ENCODE assay signal across 1 cellular context in genomic region chr4:109973529-109973905, GRCh38.
TF ChIP-seq lines count a peak whose summit lies in the region.

No MANE protein-coding gene starts in this region.

TF ChIP-seq in GM23338, 12 proteins besides CTCF, POLR2A, EP300 and RAD21:
- TF ChIP-seq, protein P1, sequence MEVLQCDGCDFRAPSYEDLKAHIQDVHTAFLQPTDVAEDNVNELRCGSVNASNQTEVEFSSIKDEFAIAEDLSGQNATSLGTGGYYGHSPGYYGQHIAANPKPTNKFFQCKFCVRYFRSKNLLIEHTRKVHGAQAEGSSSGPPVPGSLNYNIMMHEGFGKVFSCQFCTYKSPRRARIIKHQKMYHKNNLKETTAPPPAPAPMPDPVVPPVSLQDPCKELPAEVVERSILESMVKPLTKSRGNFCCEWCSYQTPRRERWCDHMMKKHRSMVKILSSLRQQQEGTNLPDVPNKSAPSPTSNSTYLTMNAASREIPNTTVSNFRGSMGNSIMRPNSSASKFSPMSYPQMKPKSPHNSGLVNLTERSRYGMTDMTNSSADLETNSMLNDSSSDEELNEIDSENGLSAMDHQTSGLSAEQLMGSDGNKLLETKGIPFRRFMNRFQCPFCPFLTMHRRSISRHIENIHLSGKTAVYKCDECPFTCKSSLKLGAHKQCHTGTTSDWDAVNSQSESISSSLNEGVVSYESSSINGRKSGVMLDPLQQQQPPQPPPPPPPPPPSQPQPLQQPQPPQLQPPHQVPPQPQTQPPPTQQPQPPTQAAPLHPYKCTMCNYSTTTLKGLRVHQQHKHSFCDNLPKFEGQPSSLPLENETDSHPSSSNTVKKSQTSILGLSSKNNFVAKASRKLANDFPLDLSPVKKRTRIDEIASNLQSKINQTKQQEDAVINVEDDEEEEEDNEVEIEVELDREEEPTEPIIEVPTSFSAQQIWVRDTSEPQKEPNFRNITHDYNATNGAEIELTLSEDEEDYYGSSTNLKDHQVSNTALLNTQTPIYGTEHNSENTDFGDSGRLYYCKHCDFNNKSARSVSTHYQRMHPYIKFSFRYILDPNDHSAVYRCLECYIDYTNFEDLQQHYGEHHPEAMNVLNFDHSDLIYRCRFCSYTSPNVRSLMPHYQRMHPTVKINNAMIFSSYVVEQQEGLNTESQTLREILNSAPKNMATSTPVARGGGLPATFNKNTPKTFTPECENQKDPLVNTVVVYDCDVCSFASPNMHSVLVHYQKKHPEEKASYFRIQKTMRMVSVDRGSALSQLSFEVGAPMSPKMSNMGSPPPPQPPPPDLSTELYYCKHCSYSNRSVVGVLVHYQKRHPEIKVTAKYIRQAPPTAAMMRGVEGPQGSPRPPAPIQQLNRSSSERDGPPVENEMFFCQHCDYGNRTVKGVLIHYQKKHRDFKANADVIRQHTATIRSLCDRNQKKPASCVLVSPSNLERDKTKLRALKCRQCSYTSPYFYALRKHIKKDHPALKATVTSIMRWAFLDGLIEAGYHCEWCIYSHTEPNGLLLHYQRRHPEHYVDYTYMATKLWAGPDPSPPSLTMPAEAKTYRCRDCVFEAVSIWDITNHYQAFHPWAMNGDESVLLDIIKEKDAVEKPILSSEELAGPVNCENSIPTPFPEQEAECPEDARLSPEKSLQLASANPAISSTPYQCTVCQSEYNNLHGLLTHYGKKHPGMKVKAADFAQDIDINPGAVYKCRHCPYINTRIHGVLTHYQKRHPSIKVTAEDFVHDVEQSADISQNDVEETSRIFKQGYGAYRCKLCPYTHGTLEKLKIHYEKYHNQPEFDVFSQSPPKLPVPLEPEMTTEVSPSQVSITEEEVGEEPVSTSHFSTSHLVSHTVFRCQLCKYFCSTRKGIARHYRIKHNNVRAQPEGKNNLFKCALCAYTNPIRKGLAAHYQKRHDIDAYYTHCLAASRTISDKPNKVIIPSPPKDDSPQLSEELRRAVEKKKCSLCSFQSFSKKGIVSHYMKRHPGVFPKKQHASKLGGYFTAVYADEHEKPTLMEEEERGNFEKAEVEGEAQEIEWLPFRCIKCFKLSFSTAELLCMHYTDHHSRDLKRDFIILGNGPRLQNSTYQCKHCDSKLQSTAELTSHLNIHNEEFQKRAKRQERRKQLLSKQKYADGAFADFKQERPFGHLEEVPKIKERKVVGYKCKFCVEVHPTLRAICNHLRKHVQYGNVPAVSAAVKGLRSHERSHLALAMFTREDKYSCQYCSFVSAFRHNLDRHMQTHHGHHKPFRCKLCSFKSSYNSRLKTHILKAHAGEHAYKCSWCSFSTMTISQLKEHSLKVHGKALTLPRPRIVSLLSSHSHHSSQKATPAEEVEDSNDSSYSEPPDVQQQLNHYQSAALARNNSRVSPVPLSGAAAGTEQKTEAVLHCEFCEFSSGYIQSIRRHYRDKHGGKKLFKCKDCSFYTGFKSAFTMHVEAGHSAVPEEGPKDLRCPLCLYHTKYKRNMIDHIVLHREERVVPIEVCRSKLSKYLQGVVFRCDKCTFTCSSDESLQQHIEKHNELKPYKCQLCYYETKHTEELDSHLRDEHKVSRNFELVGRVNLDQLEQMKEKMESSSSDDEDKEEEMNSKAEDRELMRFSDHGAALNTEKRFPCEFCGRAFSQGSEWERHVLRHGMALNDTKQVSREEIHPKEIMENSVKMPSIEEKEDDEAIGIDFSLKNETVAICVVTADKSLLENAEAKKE (CRISPR knock-in tag; IDR thresholded peaks at IDR 0.05) = no peak
- no peak for TF ChIP-seq EZH2phosphoT487 (IDR thresholded peaks at IDR 0.05; ENCODE audit: unreplicated experiment)
- TF ChIP-seq, protein P2, sequence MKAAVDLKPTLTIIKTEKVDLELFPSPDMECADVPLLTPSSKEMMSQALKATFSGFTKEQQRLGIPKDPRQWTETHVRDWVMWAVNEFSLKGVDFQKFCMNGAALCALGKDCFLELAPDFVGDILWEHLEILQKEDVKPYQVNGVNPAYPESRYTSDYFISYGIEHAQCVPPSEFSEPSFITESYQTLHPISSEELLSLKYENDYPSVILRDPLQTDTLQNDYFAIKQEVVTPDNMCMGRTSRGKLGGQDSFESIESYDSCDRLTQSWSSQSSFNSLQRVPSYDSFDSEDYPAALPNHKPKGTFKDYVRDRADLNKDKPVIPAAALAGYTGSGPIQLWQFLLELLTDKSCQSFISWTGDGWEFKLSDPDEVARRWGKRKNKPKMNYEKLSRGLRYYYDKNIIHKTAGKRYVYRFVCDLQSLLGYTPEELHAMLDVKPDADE (IDR thresholded peaks at IDR 0.05) = no peak
- TF ChIP-seq, protein P3, sequence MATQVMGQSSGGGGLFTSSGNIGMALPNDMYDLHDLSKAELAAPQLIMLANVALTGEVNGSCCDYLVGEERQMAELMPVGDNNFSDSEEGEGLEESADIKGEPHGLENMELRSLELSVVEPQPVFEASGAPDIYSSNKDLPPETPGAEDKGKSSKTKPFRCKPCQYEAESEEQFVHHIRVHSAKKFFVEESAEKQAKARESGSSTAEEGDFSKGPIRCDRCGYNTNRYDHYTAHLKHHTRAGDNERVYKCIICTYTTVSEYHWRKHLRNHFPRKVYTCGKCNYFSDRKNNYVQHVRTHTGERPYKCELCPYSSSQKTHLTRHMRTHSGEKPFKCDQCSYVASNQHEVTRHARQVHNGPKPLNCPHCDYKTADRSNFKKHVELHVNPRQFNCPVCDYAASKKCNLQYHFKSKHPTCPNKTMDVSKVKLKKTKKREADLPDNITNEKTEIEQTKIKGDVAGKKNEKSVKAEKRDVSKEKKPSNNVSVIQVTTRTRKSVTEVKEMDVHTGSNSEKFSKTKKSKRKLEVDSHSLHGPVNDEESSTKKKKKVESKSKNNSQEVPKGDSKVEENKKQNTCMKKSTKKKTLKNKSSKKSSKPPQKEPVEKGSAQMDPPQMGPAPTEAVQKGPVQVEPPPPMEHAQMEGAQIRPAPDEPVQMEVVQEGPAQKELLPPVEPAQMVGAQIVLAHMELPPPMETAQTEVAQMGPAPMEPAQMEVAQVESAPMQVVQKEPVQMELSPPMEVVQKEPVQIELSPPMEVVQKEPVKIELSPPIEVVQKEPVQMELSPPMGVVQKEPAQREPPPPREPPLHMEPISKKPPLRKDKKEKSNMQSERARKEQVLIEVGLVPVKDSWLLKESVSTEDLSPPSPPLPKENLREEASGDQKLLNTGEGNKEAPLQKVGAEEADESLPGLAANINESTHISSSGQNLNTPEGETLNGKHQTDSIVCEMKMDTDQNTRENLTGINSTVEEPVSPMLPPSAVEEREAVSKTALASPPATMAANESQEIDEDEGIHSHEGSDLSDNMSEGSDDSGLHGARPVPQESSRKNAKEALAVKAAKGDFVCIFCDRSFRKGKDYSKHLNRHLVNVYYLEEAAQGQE (IDR thresholded peaks at IDR 0.05; ENCODE audit: unreplicated experiment) = no peak
- TF ChIP-seq CREB1 (CRISPR knock-in tag; IDR thresholded peaks at IDR 0.05; ENCODE audit: low read depth) = no peak
- TF ChIP-seq ZNF114 (CRISPR knock-in tag; IDR thresholded peaks at IDR 0.05) = no peak
- TF ChIP-seq EZH2 (IDR thresholded peaks at IDR 0.05; ENCODE audit: low read depth, unreplicated experiment) = no peak
- TF ChIP-seq JUNB (IDR thresholded peaks at IDR 0.05; ENCODE audit: unreplicated experiment) = no peak
- no peak for TF ChIP-seq STAT1 (IDR thresholded peaks at IDR 0.05; ENCODE audit: unreplicated experiment)
- TF ChIP-seq POLR2AphosphoS5 (IDR thresholded peaks at IDR 0.05; ENCODE audit: low read depth) = no peak
- TF ChIP-seq ZNF331 (CRISPR knock-in tag; IDR thresholded peaks at IDR 0.05; ENCODE audit: low read depth) = no peak
- TF ChIP-seq NANOG (IDR thresholded peaks at IDR 0.05; ENCODE audit: borderline replicate concordance) = no peak
